27 cellular contexts compared by ENCODE assay signal in the genomic region with DNA sequence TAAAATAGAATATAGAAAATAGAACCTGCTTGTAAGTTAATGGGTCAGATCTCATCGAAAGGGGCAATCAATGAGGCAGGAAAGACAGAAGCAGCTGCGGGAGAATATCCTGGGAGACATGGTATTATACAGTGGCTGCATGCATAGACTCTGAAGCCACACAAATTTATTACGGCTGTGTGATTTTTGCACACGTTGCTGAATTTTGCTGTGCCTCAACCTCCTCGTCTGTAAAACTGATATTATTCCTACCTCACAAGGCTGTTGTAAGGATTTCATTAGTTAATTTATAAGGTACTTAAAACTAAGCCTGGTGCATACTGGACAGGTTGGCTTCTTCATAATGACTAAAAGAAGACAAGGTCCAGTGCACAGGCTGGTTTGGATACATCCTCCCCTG. TPM values are rescaled to one million over a fixed set of nuclear protein-coding genes. Genes with fewer than 3 reads are reported as not detected.
"Had no signal": no experiment of that assay in that cellular context is flagged by ENCODE, and none has a peak within 500 bp of the region (broad histone marks: within the 10 kb centered on the region; RNA-seq: fewer than 3 reads in every experiment).

No MANE protein-coding gene starts in this region.

- H3K9me3 Mint-ChIP-seq: activated CD4-positive, alpha-beta memory T cell treated with anti-CD3 and anti-CD28 coated beads, Interleukin-2, amount 10 ng/mL, durations not matched to agents 7 days and 5 days; activated CD4-positive, alpha-beta T cell treated with anti-CD3 and anti-CD28 coated beads, Interleukin-2, amount 10 ng/mL, durations not matched to agents 24 days and 14 days; activated naive CD4-positive, alpha-beta T cell treated with anti-CD3 and anti-CD28 coated beads, Interleukin-2, amount 10 ng/mL, durations not matched to agents 7 days and 5 days; activated naive CD4-positive, alpha-beta T cell treated with anti-CD3 and anti-CD28 coated beads, Interleukin-2, amount 50 U/mL, for 72 hours; activated naive CD8-positive, alpha-beta T cell treated with anti-CD3 and anti-CD28 coated beads, Interleukin-2, amount 10 ng/mL, durations not matched to agents 7 days and 5 days; activated T-cell treated with anti-CD3 and anti-CD28 coated beads, Interleukin-2, amount 50 U/mL, for 24 hours; activated T-cell treated with anti-CD3 and anti-CD28 coated beads, Interleukin-2, amount 50 U/mL, for 72 hours; brain had no signal

- H3K27ac ChIP-seq: ascending aorta, cardiac muscle cell, foreskin keratinocyte had no signal

- H3K27me3 ChIP-seq: ascending aorta, breast epithelium, cardiac muscle cell, colonic mucosa, foreskin keratinocyte, gastroesophageal sphincter had no signal

- H3K36me3 Mint-ChIP-seq: activated naive CD4-positive, alpha-beta T cell treated with anti-CD3 and anti-CD28 coated beads, Interleukin-2, amount 10 ng/mL, durations not matched to agents 7 days and 5 days; activated naive CD4-positive, alpha-beta T cell treated with anti-CD3 and anti-CD28 coated beads, Interleukin-2, amount 50 U/mL, for 72 hours; activated naive CD8-positive, alpha-beta T cell treated with anti-CD3 and anti-CD28 coated beads, Interleukin-2, amount 10 ng/mL, durations not matched to agents 7 days and 5 days had no signal

- H3K4me1 Mint-ChIP-seq: activated CD4-positive, alpha-beta memory T cell treated with anti-CD3 and anti-CD28 coated beads, Interleukin-2, amount 10 ng/mL, durations not matched to agents 7 days and 5 days; activated CD4-positive, alpha-beta T cell treated with anti-CD3 and anti-CD28 coated beads for 36 hours; activated CD4-positive, alpha-beta T cell treated with anti-CD3 and anti-CD28 coated beads, Interleukin-2, amount 10 ng/mL, durations not matched to agents 24 days and 14 days; activated naive CD4-positive, alpha-beta T cell treated with anti-CD3 and anti-CD28 coated beads, Interleukin-2, amount 10 ng/mL, durations not matched to agents 7 days and 5 days; activated naive CD8-positive, alpha-beta T cell treated with anti-CD3 and anti-CD28 coated beads, Interleukin-2, amount 10 ng/mL, durations not matched to agents 7 days and 5 days; brain had no signal

- H3K36me3 ChIP-seq: ascending aorta, breast epithelium, colonic mucosa had no signal

- H3K9me3 ChIP-seq: ascending aorta, breast epithelium, colonic mucosa, gastroesophageal sphincter had no signal

- H3K27ac Mint-ChIP-seq: activated CD4-positive, alpha-beta memory T cell treated with anti-CD3 and anti-CD28 coated beads, Interleukin-2, amount 10 ng/mL, durations not matched to agents 7 days and 5 days; activated CD4-positive, alpha-beta T cell treated with anti-CD3 and anti-CD28 coated beads for 36 hours; activated CD4-positive, alpha-beta T cell treated with anti-CD3 and anti-CD28 coated beads, Interleukin-2, amount 10 ng/mL, durations not matched to agents 24 days and 14 days; activated naive CD4-positive, alpha-beta T cell treated with anti-CD3 and anti-CD28 coated beads, Interleukin-2, amount 10 ng/mL, durations not matched to agents 7 days and 5 days; activated naive CD4-positive, alpha-beta T cell treated with anti-CD3 and anti-CD28 coated beads, Interleukin-2, amount 50 U/mL, for 72 hours; activated naive CD8-positive, alpha-beta T cell treated with anti-CD3 and anti-CD28 coated beads, Interleukin-2, amount 10 ng/mL, durations not matched to agents 7 days and 5 days; activated T-cell treated with anti-CD3 and anti-CD28 coated beads, Interleukin-2, amount 50 U/mL, for 24 hours; activated T-cell treated with anti-CD3 and anti-CD28 coated beads, Interleukin-2, amount 50 U/mL, for 72 hours; brain; endodermal cell had no signal

- H3K4me3 ChIP-seq: ascending aorta, breast epithelium, cardiac muscle cell, colonic mucosa, gastroesophageal sphincter had no signal

- ATAC-seq: activated naive CD4-positive, alpha-beta T cell treated with anti-CD3 and anti-CD28 coated beads, Interleukin-2, amount 50 U/mL, for 72 hours; esophagus mucosa; foreskin keratinocyte; gastroesophageal sphincter had no signal

- DNase-seq: activated CD4-positive, alpha-beta memory T cell treated with anti-CD3 and anti-CD28 coated beads, Interleukin-2, amount 10 ng/mL, durations not matched to agents 7 days and 5 days; activated CD4-positive, alpha-beta T cell treated with anti-CD3 and anti-CD28 coated beads for 36 hours; activated CD4-positive, alpha-beta T cell treated with anti-CD3 and anti-CD28 coated beads, Interleukin-2, amount 10 ng/mL, durations not matched to agents 24 days and 14 days; activated CD4-positive, CD25-positive, alpha-beta regulatory T cell; activated CD4-positive, CD25-positive, alpha-beta regulatory T cell treated with anti-CD3 and anti-CD28 coated beads, Interleukin-2, amount 50 U/mL, for 72 hours; activated CD8-positive, alpha-beta memory T cell treated with anti-CD3 and anti-CD28 coated beads, Interleukin-2, amount 50 U/mL, for 48 hours; activated gamma-delta T cell; activated naive CD4-positive, alpha-beta T cell; activated naive CD4-positive, alpha-beta T cell treated with anti-CD3 and anti-CD28 coated beads, Interleukin-2, amount 10 ng/mL, durations not matched to agents 7 days and 5 days; activated naive CD8-positive, alpha-beta T cell treated with anti-CD3 and anti-CD28 coated beads, Interleukin-2, amount 10 ng/mL, durations not matched to agents 7 days and 5 days; activated T-cell treated with anti-CD3 and anti-CD28 coated beads for 4 hours; activated T-cell treated with anti-CD3 and anti-CD28 coated beads, Interleukin-2, amount 50 U/mL, for 24 hours; activated T-cell treated with anti-CD3 and anti-CD28 coated beads, Interleukin-2, amount 50 U/mL, for 72 hours; central memory CD4-positive, alpha-beta T cell; cerebellar nuclear complex; colonic mucosa; effector CD8-positive, alpha-beta T cell; endodermal cell; foreskin keratinocyte; T-helper 2 cell had no signal

- H3K4me1 ChIP-seq: ascending aorta, breast epithelium, colonic mucosa, foreskin keratinocyte, gastroesophageal sphincter had no signal

- H3K27me3 Mint-ChIP-seq: activated naive CD4-positive, alpha-beta T cell treated with anti-CD3 and anti-CD28 coated beads, Interleukin-2, amount 10 ng/mL, durations not matched to agents 7 days and 5 days; activated naive CD8-positive, alpha-beta T cell treated with anti-CD3 and anti-CD28 coated beads, Interleukin-2, amount 10 ng/mL, durations not matched to agents 7 days and 5 days; brain had no signal

- H3K4me3 Mint-ChIP-seq: activated CD4-positive, alpha-beta memory T cell treated with anti-CD3 and anti-CD28 coated beads, Interleukin-2, amount 10 ng/mL, durations not matched to agents 7 days and 5 days; activated CD4-positive, alpha-beta T cell treated with anti-CD3 and anti-CD28 coated beads for 36 hours; activated CD4-positive, alpha-beta T cell treated with anti-CD3 and anti-CD28 coated beads, Interleukin-2, amount 10 ng/mL, durations not matched to agents 24 days and 14 days; activated naive CD4-positive, alpha-beta T cell treated with anti-CD3 and anti-CD28 coated beads, Interleukin-2, amount 10 ng/mL, durations not matched to agents 7 days and 5 days; activated naive CD8-positive, alpha-beta T cell treated with anti-CD3 and anti-CD28 coated beads, Interleukin-2, amount 10 ng/mL, durations not matched to agents 7 days and 5 days; activated T-cell treated with anti-CD3 and anti-CD28 coated beads, Interleukin-2, amount 50 U/mL, for 24 hours; activated T-cell treated with anti-CD3 and anti-CD28 coated beads, Interleukin-2, amount 50 U/mL, for 72 hours; brain; endodermal cell had no signal

RNA-seq across cellular contexts. Expression of a gene that starts 52.3 kb away (rescaled TPM):
- total RNA-seq: activated CD4-positive, alpha-beta memory T cell treated with anti-CD3 and anti-CD28 coated beads, Interleukin-2, amount 10 ng/mL, durations not matched to agents 7 days and 5 days; activated CD4-positive, alpha-beta T cell treated with anti-CD3 and anti-CD28 coated beads for 36 hours; activated CD4-positive, alpha-beta T cell treated with anti-CD3 and anti-CD28 coated beads, Interleukin-2, amount 10 ng/mL, durations not matched to agents 24 days and 14 days; activated naive CD8-positive, alpha-beta T cell treated with anti-CD3 and anti-CD28 coated beads, Interleukin-2, amount 10 ng/mL, durations not matched to agents 7 days and 5 days; activated T-cell treated with anti-CD3 and anti-CD28 coated beads, Interleukin-2, amount 50 U/mL, for 72 hours had no signal
